In the genomic region with DNA sequence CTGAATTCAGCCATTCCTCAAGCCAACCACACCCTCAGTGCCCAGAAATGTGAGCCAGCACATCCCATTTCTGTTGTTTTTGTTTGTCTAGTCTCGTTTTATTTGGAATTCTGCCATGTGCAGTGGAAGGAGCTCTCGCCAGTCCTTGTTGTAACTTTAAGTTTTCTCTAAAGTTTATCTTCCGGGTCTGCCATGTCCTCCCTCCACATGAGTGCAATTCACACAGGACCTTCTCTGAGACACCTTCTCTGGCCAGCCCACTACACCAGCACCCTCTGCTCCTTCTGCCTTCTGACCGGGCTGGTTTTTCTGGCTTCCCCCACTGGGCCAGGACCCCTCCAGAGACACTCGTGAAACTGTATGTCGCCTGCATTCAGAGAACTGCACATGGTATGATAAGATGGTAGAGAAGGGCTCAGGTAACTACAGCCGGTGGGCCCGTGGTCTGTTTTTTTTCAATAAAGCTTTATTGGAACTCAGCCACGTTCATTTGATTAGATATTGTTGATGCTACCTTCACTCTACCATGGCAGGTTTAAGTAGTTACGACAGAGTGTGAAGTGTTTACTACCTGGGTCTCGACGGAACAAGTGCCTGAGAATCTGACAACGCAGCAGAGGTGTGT, we compare ENCODE assay signal across 15 cellular contexts.
DNase-seq lines count a peak whose midpoint lies in the region; ATAC-seq and TF ChIP-seq lines count a peak whose summit lies in the region.
"Had no signal": no experiment of that assay in that cellular context is flagged by ENCODE, and none has a peak within 500 bp of the region (broad histone marks: within the 10 kb centered on the region; RNA-seq: fewer than 3 reads in every experiment).

No MANE protein-coding gene starts in this region.

- no peak overlapping the region for H2AFZ ChIP-seq in mammary epithelial cell (ENCODE audit: low read depth, low read length)
- peak overlapping the region; percentile 77 for H2AFZ ChIP-seq in PC-3 (ENCODE audit: low read length)

- H3K79me2 ChIP-seq in mammary epithelial cell (ENCODE audit: insufficient read depth, low read length): no peaks in the 10 kb centered on the region
- no peaks in the 10 kb centered on the region for H3K79me2 ChIP-seq in PC-3 (ENCODE audit: low read length)

- no peaks in the 10 kb centered on the region for H3K36me3 Mint-ChIP-seq in MCF 10A (ENCODE audit: insufficient read depth, unreplicated experiment)

- POLR2A ChIA-PET in MCF 10A (lab: Yijun Ruan, JAX): no interaction called here
- POLR2A ChIA-PET in PC-3 (lab: Charles Lee; ENCODE audit: unreplicated experiment): interaction anchor here (0.5 kb wide), 1 partner anchor 351 kb away, joined by 4 read pairs; no protein-coding TSS in a partner anchor

- no peak for ATAC-seq in PC-3
- ATAC-seq: Panc1 had no signal

- no TSS peak for BruUV-seq in MCF 10A (replicated peaks; lab: Mats Ljungman, UMichigan)
- BruUV-seq in mammary epithelial cell (replicated peaks; lab: Mats Ljungman, UMichigan): no TSS peak
- no TSS peak for BruUV-seq in PC-3 (replicated peaks; lab: Mats Ljungman, UMichigan)

- no peaks in the 10 kb centered on the region for H4K20me1 ChIP-seq in mammary epithelial cell (ENCODE audit: insufficient read depth, low read length)
- no peaks in the 10 kb centered on the region for H4K20me1 ChIP-seq in PC-3 (ENCODE audit: low read length)

- H3K27me3 Mint-ChIP-seq in MCF 10A (ENCODE audit: insufficient read depth, unreplicated experiment): peaks cover 13% of the 10 kb centered on the region
- H3K27me3 Mint-ChIP-seq: CD4-positive, alpha-beta T cell had no signal

- H3K36me3 ChIP-seq in mammary epithelial cell (ENCODE audit: insufficient read depth, low read length): no peaks in the 10 kb centered on the region
- no peaks in the 10 kb centered on the region for H3K36me3 ChIP-seq in PC-3 (ENCODE audit: low read depth, low read length)
- no peaks in the 10 kb centered on the region for H3K36me3 ChIP-seq in thyroid gland

- H3K4me3 ChIP-seq in mammary epithelial cell (replicated peaks in 1 of 3; ENCODE audit: insufficient read depth in 1 of 3, low read depth in 2 of 3, low read length in 3 of 3) (no peak overlapping the region), PC-3 (ENCODE audit: low read length) (no peak overlapping the region), fibroblast of pulmonary artery (replicated peaks; ENCODE audit: low read depth, low read length) (no peak overlapping the region), thyroid gland (replicated peaks in 1 of 3) (no peak overlapping the region)

- H3K27me3 ChIP-seq in mammary epithelial cell (ENCODE audit: insufficient read depth, low read length) (no peaks in the 10 kb centered on the region), PC-3 (ENCODE audit: low read length) (no peaks in the 10 kb centered on the region), thyroid gland (no peaks in the 10 kb centered on the region)

- 71% methylated on average over 8 of the region's 13 CpGs for WGBS in mammary epithelial cell (ENCODE audit: low coverage, missing lambda C conversion rate)
- 53 to 54% methylated on average over 13 of the region's 13 CpGs for WGBS in thyroid gland, 2 donors

- dilution Hi-C loops in mammary epithelial cell (cut with HindIII; ENCODE audit: low sequenced_read_pairs): no loop called here

- H3K9ac ChIP-seq in mammary epithelial cell (ENCODE audit: insufficient read depth, low read length) (no peak overlapping the region), PC-3 (ENCODE audit: low read length) (no peak overlapping the region)
- H3K9ac ChIP-seq: KMS-11, SK-N-SH had no signal

- H3K9me3 ChIP-seq in mammary epithelial cell (replicated peaks; ENCODE audit: insufficient read depth, low read length) (peaks cover 26% of the 10 kb centered on the region), PC-3 (ENCODE audit: low read length) (no peaks in the 10 kb centered on the region), thyroid gland (no peaks in the 10 kb centered on the region)
- H3K9me3 ChIP-seq: SK-N-SH had no signal

- H3K4me1 ChIP-seq in mammary epithelial cell (ENCODE audit: insufficient read depth, low read length): no peaks in the 10 kb centered on the region
- peaks cover 25% of the 10 kb centered on the region for H3K4me1 ChIP-seq in PC-3 (ENCODE audit: insufficient read depth, low read length)
- H3K4me1 ChIP-seq in thyroid gland: peaks cover 18 to 41% of the 10 kb centered on the region in 2 donors

- H3K9me2 ChIP-seq in PC-3 (replicated peaks; ENCODE audit: low read length): no peaks in the 10 kb centered on the region
- H3K9me2 ChIP-seq: SK-N-SH had no signal

- in situ Hi-C loops in mammary epithelial cell (cut with MboI; ENCODE audit: low sequenced_read_pairs in 2 of 2): no loop called here

- H3F3A ChIP-seq in PC-3 (ENCODE audit: low read length, unreplicated experiment): no peaks in the 10 kb centered on the region

- CTCF ChIA-PET in MCF 10A (lab: Yijun Ruan, JAX): interaction anchor here (0.7 kb wide), 1 partner anchor 55 kb away, joined by 4 read pairs; no protein-coding TSS in a partner anchor
- CTCF ChIA-PET in mammary epithelial cell (lab: Charles Lee; ENCODE audit: low non-redundant PET): no interaction called here
- CTCF ChIA-PET in PC-3 (lab: Charles Lee): no interaction called here

- no peak overlapping the region for H3K4me3 Mint-ChIP-seq in MCF 10A (ENCODE audit: unreplicated experiment)
- H3K4me3 Mint-ChIP-seq: CD4-positive, alpha-beta T cell had no signal

- intact Hi-C loops in MCF 10A (cut with micrococcal nuclease) (no loop called here), mammary epithelial cell (cut with micrococcal nuclease) (no loop called here), PC-3 (cut with micrococcal nuclease) (no loop called here), thyroid gland (cut with DNase I) (no loop called here)

- no peak overlapping the region for H3K27ac ChIP-seq in mammary epithelial cell (ENCODE audit: insufficient read depth, low read depth, low read length)
- H3K27ac ChIP-seq in PC-3 (ENCODE audit: low read length): peak overlapping the region; percentile 49
- H3K27ac ChIP-seq in thyroid gland: peak overlapping the region; percentile 15 to 79 (median 34)
- H3K27ac ChIP-seq: KMS-11 had no signal

- peak overlapping the region; percentile 83 for H3K27ac Mint-ChIP-seq in MCF 10A (ENCODE audit: low read depth, unreplicated experiment)
- H3K27ac Mint-ChIP-seq: CD4-positive, alpha-beta T cell had no signal

- TF ChIP-seq POLR2A in thyroid gland (IDR thresholded peaks at IDR 0.05): no peak

- TF ChIP-seq CTCF in MCF 10A (IDR thresholded peaks at IDR 0.05; ENCODE audit: unreplicated experiment) (no peak), mammary epithelial cell (conservative IDR thresholded peaks at IDR 0.05 in 1 of 2, IDR thresholded peaks at IDR 0.05 in 1 of 2; ENCODE audit: extremely low read depth in 1 of 2, insufficient read depth in 1 of 2, low read depth in 1 of 2, low read length in 2 of 2) (no peak), PC-3 (conservative IDR thresholded peaks at IDR 0.05; ENCODE audit: low read depth, low read length) (no peak), fibroblast of pulmonary artery (IDR thresholded peaks at IDR 0.05; ENCODE audit: low read length, missing control alignments) (no peak), thyroid gland (IDR thresholded peaks at IDR 0.05) (no peak)

- DNase-seq in MCF 10A (ENCODE audit: unreplicated experiment) (peak; percentile 62), mammary epithelial cell (no peak), PC-3 (no peak), fibroblast of pulmonary artery (ENCODE audit: low read depth) (peak; percentile 9), thyroid gland (peak; percentile 36 to 38), COLO668 (lab: John Stamatoyannopoulos, UW; ENCODE audit: unreplicated experiment) (no peak), foreskin melanocyte (no peak)
- DNase-seq in activated T-cell treated with anti-CD3 and anti-CD28 coated beads, Interleukin-2, amount 50 U/mL, for 48 hours: no peak
- DNase-seq: NCI-H1930, NCI-H2227 treated with DMSO at 0.1 percent for 48 hours, NCI-H774, SK-N-SH had no signal

- H3K9me3 Mint-ChIP-seq in MCF 10A (ENCODE audit: unreplicated experiment): no peaks in the 10 kb centered on the region
- H3K9me3 Mint-ChIP-seq: CD4-positive, alpha-beta T cell had no signal

- H3K4me2 ChIP-seq in mammary epithelial cell (ENCODE audit: insufficient read depth, low read depth, low read length) (no peak overlapping the region), PC-3 (ENCODE audit: low read length) (peak overlapping the region; percentile 68)
- H3K4me2 ChIP-seq: KMS-11, SK-N-SH had no signal

- peaks cover 24% of the 10 kb centered on the region for H3K4me1 Mint-ChIP-seq in MCF 10A (ENCODE audit: insufficient read depth, unreplicated experiment)

Comparison
In these comparisons a context has a peak if more than half of its experiments do, and no peak if none do; other contexts are left out.
1. DNase-seq: peak in MCF 10A (single experiment), fibroblast of pulmonary artery (single experiment) and thyroid gland (2 of 2); none in mammary epithelial cell (single experiment), PC-3 (single experiment), COLO668 (single experiment), activated T-cell treated with anti-CD3 and anti-CD28 coated beads, Interleukin-2, amount 50 U/mL, for 48 hours (0 of 2) and foreskin melanocyte (single experiment).